1 cellular context compared by ENCODE assay signal in genomic region chr1:16513412-16514106, GRCh38.
TF ChIP-seq lines count a peak whose summit lies in the region.
"Not testable (repeated sequence)": the region's sequence is repeated elsewhere in the genome, so short reads cannot be mapped to it uniquely, and the experiment has no call there.

No MANE protein-coding gene starts in this region.

TF ChIP-seq in K562, 482 proteins besides CTCF, POLR2A, EP300 and RAD21 (continued from another document and continues in another):
- TF ChIP-seq BCOR (IDR thresholded peaks at IDR 0.05), result peak; percentile 61
- TF ChIP-seq CHCHD3 (CRISPR knock-in tag; IDR thresholded peaks at IDR 0.05), result peak; percentile 99
- TF ChIP-seq NRF1 (conservative IDR thresholded peaks at IDR 0.05 in 1 of 2, IDR thresholded peaks at IDR 0.05 in 1 of 2), result peak in 1 of 2 experiments; percentile 53; a peak in 2 of 4 replicates
- TF ChIP-seq POLR2AphosphoS5 (IDR thresholded peaks at IDR 0.05; ENCODE audit: control insufficient read depth, insufficient read depth, low read depth, low read length), result peak; percentile 96
- TF ChIP-seq ZC3H4 (CRISPR knock-in tag; IDR thresholded peaks at IDR 0.05; ENCODE audit: borderline replicate concordance), result peak; percentile 97
- TF ChIP-seq ZNF41 (CRISPR knock-in tag; conservative IDR thresholded peaks at IDR 0.05), result peak; percentile 90
- TF ChIP-seq BCL6 (CRISPR knock-in tag; IDR thresholded peaks at IDR 0.05), result peak; percentile 79; the same call in 1 of the 2 replicates
- TF ChIP-seq NR2F6 (CRISPR knock-in tag; IDR thresholded peaks at IDR 0.05), result peak; percentile 97
- peak; percentile 77 for TF ChIP-seq NFIC (IDR thresholded peaks at IDR 0.05)
- TF ChIP-seq THRB (CRISPR knock-in tag; conservative IDR thresholded peaks at IDR 0.05), result peak; percentile 100
- TF ChIP-seq SMARCA4 (IDR thresholded peaks at IDR 0.05), result peak; percentile 15; the same call in 1 of the 2 replicates
- TF ChIP-seq SMAD3 (CRISPR knock-in tag; conservative IDR thresholded peaks at IDR 0.05), result peak; percentile 97
- TF ChIP-seq ETV6 (IDR thresholded peaks at IDR 0.05; ENCODE audit: borderline replicate concordance in 1 of 2, low read depth in 2 of 2, low read length in 1 of 2), result peak in 1 of 2 experiments; percentile 79; a peak in 2 of 4 replicates
- not testable (repeated sequence) for TF ChIP-seq ETV6 (CRISPR knock-in tag; IDR thresholded peaks at IDR 0.05; ENCODE audit: borderline replicate concordance); NR4A1 (tag; IDR thresholded peaks at IDR 0.05)
- peak; percentile 95 for TF ChIP-seq ZNF77 (CRISPR knock-in tag; IDR thresholded peaks at IDR 0.05)
- TF ChIP-seq, protein P1, sequence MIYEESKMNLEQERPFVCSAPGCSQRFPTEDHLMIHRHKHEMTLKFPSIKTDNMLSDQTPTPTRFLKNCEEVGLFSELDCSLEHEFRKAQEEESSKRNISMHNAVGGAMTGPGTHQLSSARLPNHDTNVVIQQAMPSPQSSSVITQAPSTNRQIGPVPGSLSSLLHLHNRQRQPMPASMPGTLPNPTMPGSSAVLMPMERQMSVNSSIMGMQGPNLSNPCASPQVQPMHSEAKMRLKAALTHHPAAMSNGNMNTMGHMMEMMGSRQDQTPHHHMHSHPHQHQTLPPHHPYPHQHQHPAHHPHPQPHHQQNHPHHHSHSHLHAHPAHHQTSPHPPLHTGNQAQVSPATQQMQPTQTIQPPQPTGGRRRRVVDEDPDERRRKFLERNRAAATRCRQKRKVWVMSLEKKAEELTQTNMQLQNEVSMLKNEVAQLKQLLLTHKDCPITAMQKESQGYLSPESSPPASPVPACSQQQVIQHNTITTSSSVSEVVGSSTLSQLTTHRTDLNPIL (CRISPR knock-in tag; IDR thresholded peaks at IDR 0.05), result peak; percentile 91; the same call in 1 of the 2 replicates
- TF ChIP-seq FOXK1 (CRISPR knock-in tag; IDR thresholded peaks at IDR 0.05; ENCODE audit: borderline replicate concordance), result peak; percentile 92
- TF ChIP-seq MEIS2 (IDR thresholded peaks at IDR 0.05; ENCODE audit: partially characterized antibody), result peak; percentile 58
- peak; percentile 22; the same call in 1 of the 2 replicates for TF ChIP-seq ZNF24 (IDR thresholded peaks at IDR 0.05)
- peak; percentile 43; the same call in 1 of the 2 replicates for TF ChIP-seq JUND (IDR thresholded peaks at IDR 0.05; ENCODE audit: borderline replicate concordance, low read depth, low read length)
- peak; percentile 27; the same call in 1 of the 3 replicates for TF ChIP-seq JUND (tag; IDR thresholded peaks at IDR 0.05; ENCODE audit: borderline replicate concordance, low read depth, low read length)
- peak; percentile 93 for TF ChIP-seq ZNF57 (CRISPR knock-in tag; IDR thresholded peaks at IDR 0.05)
- TF ChIP-seq, protein P2, sequence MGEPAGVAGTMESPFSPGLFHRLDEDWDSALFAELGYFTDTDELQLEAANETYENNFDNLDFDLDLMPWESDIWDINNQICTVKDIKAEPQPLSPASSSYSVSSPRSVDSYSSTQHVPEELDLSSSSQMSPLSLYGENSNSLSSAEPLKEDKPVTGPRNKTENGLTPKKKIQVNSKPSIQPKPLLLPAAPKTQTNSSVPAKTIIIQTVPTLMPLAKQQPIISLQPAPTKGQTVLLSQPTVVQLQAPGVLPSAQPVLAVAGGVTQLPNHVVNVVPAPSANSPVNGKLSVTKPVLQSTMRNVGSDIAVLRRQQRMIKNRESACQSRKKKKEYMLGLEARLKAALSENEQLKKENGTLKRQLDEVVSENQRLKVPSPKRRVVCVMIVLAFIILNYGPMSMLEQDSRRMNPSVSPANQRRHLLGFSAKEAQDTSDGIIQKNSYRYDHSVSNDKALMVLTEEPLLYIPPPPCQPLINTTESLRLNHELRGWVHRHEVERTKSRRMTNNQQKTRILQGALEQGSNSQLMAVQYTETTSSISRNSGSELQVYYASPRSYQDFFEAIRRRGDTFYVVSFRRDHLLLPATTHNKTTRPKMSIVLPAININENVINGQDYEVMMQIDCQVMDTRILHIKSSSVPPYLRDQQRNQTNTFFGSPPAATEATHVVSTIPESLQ (CRISPR knock-in tag; IDR thresholded peaks at IDR 0.05), result peak; percentile 94
- TF ChIP-seq ASH1L (IDR thresholded peaks at IDR 0.05; ENCODE audit: borderline replicate concordance, low read depth, partially characterized antibody), result peak; percentile 70
- peak; percentile 97 for TF ChIP-seq ARHGAP35 (IDR thresholded peaks at IDR 0.05; ENCODE audit: partially characterized antibody)
- peak; percentile 99 for TF ChIP-seq POLR2B (IDR thresholded peaks at IDR 0.05; ENCODE audit: low read depth, partially characterized antibody)
- peak; percentile 94; the same call in 1 of the 2 replicates for TF ChIP-seq RUNX1 (IDR thresholded peaks at IDR 0.05; ENCODE audit: low read depth)
- peak; percentile 99 for TF ChIP-seq ERF (CRISPR knock-in tag; IDR thresholded peaks at IDR 0.05)
- peak in 1 of 2 experiments; percentile 58; a peak in 2 of 4 replicates for TF ChIP-seq FOXA3 (CRISPR knock-in tag; conservative IDR thresholded peaks at IDR 0.05 in 1 of 2, IDR thresholded peaks at IDR 0.05 in 1 of 2)
- peak; percentile 85 for TF ChIP-seq ZNF764 (CRISPR knock-in tag; IDR thresholded peaks at IDR 0.05; ENCODE audit: low read depth)
- TF ChIP-seq ZNF780A (CRISPR knock-in tag; IDR thresholded peaks at IDR 0.05), result peak; percentile 97
- TF ChIP-seq ZFX (CRISPR knock-in tag; IDR thresholded peaks at IDR 0.05), result peak; percentile 48; the same call in 1 of the 2 replicates
- peak; percentile 54; the same call in 1 of the 2 replicates for TF ChIP-seq GATAD2B (IDR thresholded peaks at IDR 0.05; ENCODE audit: borderline replicate concordance)
- peak; percentile 40; the same call in 1 of the 2 replicates for TF ChIP-seq TCF3 (CRISPR knock-in tag; IDR thresholded peaks at IDR 0.05)
- TF ChIP-seq, protein P3, sequence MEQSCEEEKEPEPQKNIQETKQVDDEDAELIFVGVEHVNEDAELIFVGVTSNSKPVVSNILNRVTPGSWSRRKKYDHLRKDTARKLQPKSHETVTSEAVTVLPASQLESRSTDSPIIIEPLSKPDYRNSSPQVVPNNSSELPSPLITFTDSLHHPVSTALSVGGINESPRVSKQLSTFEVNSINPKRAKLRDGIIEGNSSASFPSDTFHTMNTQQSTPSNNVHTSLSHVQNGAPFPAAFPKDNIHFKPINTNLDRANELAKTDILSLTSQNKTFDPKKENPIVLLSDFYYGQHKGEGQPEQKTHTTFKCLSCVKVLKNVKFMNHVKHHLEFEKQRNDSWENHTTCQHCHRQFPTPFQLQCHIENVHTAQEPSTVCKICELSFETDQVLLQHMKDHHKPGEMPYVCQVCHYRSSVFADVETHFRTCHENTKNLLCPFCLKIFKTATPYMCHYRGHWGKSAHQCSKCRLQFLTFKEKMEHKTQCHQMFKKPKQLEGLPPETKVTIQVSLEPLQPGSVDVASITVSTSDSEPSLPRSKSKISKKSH (CRISPR knock-in tag; IDR thresholded peaks at IDR 0.05), result peak; percentile 86
- TF ChIP-seq ZNF3 (CRISPR knock-in tag; IDR thresholded peaks at IDR 0.05), result peak; percentile 94
- peak; percentile 22; the same call in 1 of the 2 replicates for TF ChIP-seq NR4A1 (CRISPR knock-in tag; IDR thresholded peaks at IDR 0.05)
- TF ChIP-seq ZSCAN29 (IDR thresholded peaks at IDR 0.05), result peak; percentile 64; the same call in 1 of the 2 replicates
- TF ChIP-seq, protein P4, sequence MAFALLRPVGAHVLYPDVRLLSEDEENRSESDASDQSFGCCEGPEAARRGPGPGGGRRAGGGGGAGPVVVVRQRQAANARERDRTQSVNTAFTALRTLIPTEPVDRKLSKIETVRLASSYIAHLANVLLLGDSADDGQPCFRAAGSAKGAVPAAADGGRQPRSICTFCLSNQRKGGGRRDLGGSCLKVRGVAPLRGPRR (CRISPR knock-in tag; IDR thresholded peaks at IDR 0.05), result 0 out of 2 replicates have a peak, but pooled peaks have one; percentile 54
- TF ChIP-seq, protein P5, sequence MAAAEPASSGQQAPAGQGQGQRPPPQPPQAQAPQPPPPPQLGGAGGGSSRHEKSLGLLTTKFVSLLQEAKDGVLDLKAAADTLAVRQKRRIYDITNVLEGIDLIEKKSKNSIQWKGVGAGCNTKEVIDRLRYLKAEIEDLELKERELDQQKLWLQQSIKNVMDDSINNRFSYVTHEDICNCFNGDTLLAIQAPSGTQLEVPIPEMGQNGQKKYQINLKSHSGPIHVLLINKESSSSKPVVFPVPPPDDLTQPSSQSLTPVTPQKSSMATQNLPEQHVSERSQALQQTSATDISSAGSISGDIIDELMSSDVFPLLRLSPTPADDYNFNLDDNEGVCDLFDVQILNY (CRISPR knock-in tag; IDR thresholded peaks at IDR 0.05), result peak; percentile 96
- peak; percentile 74 for TF ChIP-seq ETV1 (tag; conservative IDR thresholded peaks at IDR 0.05; ENCODE audit: low read depth)
- TF ChIP-seq ZC3H8 (IDR thresholded peaks at IDR 0.05), result peak; percentile 99
- peak; percentile 69 for TF ChIP-seq FOSL1 (tag; conservative IDR thresholded peaks at IDR 0.05)
- peak; percentile 80; the same call in 1 of the 2 replicates for TF ChIP-seq PHF21A (IDR thresholded peaks at IDR 0.05; ENCODE audit: borderline replicate concordance, low read depth)
- peak; percentile 88 for TF ChIP-seq HIVEP1 (CRISPR knock-in tag; IDR thresholded peaks at IDR 0.05)
- TF ChIP-seq DMBX1 (CRISPR knock-in tag; IDR thresholded peaks at IDR 0.05; ENCODE audit: borderline replicate concordance), result peak; percentile 45; the same call in 1 of the 2 replicates
- peak; percentile 96 for TF ChIP-seq ZNF551 (CRISPR knock-in tag; IDR thresholded peaks at IDR 0.05)
- TF ChIP-seq ZNF655 (CRISPR knock-in tag; IDR thresholded peaks at IDR 0.05), result peak; percentile 93
- TF ChIP-seq NCOA4 (IDR thresholded peaks at IDR 0.05; ENCODE audit: partially characterized antibody), result peak; percentile 82
- TF ChIP-seq CBX5 (IDR thresholded peaks at IDR 0.05; ENCODE audit: borderline replicate concordance, low read depth), result peak; percentile 61; the same call in 1 of the 2 replicates
- peak; percentile 97 for TF ChIP-seq HMG20B (CRISPR knock-in tag; IDR thresholded peaks at IDR 0.05)
- peak; percentile 96 for TF ChIP-seq SP1 (CRISPR knock-in tag; IDR thresholded peaks at IDR 0.05)
- TF ChIP-seq, protein P6, sequence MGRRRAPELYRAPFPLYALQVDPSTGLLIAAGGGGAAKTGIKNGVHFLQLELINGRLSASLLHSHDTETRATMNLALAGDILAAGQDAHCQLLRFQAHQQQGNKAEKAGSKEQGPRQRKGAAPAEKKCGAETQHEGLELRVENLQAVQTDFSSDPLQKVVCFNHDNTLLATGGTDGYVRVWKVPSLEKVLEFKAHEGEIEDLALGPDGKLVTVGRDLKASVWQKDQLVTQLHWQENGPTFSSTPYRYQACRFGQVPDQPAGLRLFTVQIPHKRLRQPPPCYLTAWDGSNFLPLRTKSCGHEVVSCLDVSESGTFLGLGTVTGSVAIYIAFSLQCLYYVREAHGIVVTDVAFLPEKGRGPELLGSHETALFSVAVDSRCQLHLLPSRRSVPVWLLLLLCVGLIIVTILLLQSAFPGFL (CRISPR knock-in tag; IDR thresholded peaks at IDR 0.05), result peak; percentile 89
- 0 out of 2 replicates have a peak, but pooled peaks have one; percentile 55 for TF ChIP-seq FOXP1 (CRISPR knock-in tag; IDR thresholded peaks at IDR 0.05)
- 0 out of 2 replicates have a peak, but pooled peaks have one; percentile 48 for TF ChIP-seq RREB1 (CRISPR knock-in tag; IDR thresholded peaks at IDR 0.05)
- peak; percentile 100 for TF ChIP-seq SUPT5H (IDR thresholded peaks at IDR 0.05)
